Comparison of ENCODE assay signal across 11 cellular contexts in genomic region chr7:112782498-112782897, GRCh38. TPM values are rescaled to one million over a fixed set of nuclear protein-coding genes. Genes with fewer than 3 reads are reported as not detected.
DNase-seq lines count a peak whose midpoint lies in the region; ATAC-seq, FAIRE-seq and TF ChIP-seq lines count a peak whose summit lies in the region.
"Had no signal": no experiment of that assay in that cellular context is flagged by ENCODE, and none has a peak within 500 bp of the region (broad histone marks: within the 10 kb centered on the region; RNA-seq: fewer than 3 reads in every experiment).

No MANE protein-coding gene starts in this region.

- peak overlapping the region in 1 of 6 donors; percentile 5 for H3K27ac Mint-ChIP-seq in immature natural killer cell
- H3K27ac Mint-ChIP-seq: neural progenitor cell had no signal

- no peaks in the 10 kb centered on the region for H3K27me3 Mint-ChIP-seq in immature natural killer cell (ENCODE audit: low read depth in 3 of 3)

- H3K9me3 Mint-ChIP-seq in immature natural killer cell: no peaks in the 10 kb centered on the region
- H3K9me3 Mint-ChIP-seq: neural progenitor cell had no signal

- H3K36me3 ChIP-seq in bronchial epithelial cell (ENCODE audit: control insufficient read depth, insufficient read depth, low read length): peaks cover 1% of the 10 kb centered on the region
- H3K36me3 ChIP-seq: neural progenitor cell had no signal

- no peaks in the 10 kb centered on the region for H3K27me3 ChIP-seq in bronchial epithelial cell (ENCODE audit: control insufficient read depth, insufficient read depth, low read length)
- H3K27me3 ChIP-seq: heart left ventricle, neural progenitor cell had no signal

- FAIRE-seq in bronchial epithelial cell (lab: Jason Lieb, UNC): peak; percentile 97
- FAIRE-seq: G401.6 had no signal

- no peak for TF ChIP-seq CTCF in bronchial epithelial cell (IDR thresholded peaks at IDR 0.05; ENCODE audit: insufficient read depth, low read length, severe bottlenecking)

- H3K4me3 ChIP-seq in bronchial epithelial cell (ENCODE audit: low read depth, low read length): no peak overlapping the region
- H3K4me3 ChIP-seq: heart left ventricle, neural progenitor cell had no signal

- DNase-seq in bronchial epithelial cell (ENCODE audit: low read depth) (peak; percentile 83), GM19240 (ENCODE audit: insufficient read length, low spot score) (no peak), NCI-H1694 (lab: John Stamatoyannopoulos, UW) (no peak), immature natural killer cell (no peak)
- DNase-seq in stimulated activated CD8-positive, alpha-beta memory T cell treated with anti-CD3 and anti-CD28 coated beads, Interleukin-4, amount 100 ng/mL, for 48 hours: no peak
- DNase-seq: heart left ventricle had no signal

- ATAC-seq in GM18508 (IDR thresholded peaks at IDR 0.05; ENCODE audit: insufficient read depth, unreplicated experiment): peak; percentile 91
- peak; percentile 76 for ATAC-seq in GM19468 (IDR thresholded peaks at IDR 0.05; ENCODE audit: extremely low read depth, unreplicated experiment)
- ATAC-seq in HG03095 (IDR thresholded peaks at IDR 0.05; ENCODE audit: unreplicated experiment): peak; percentile 98

- peaks cover 21 to 49% of the 10 kb centered on the region in 2 donors for H3K4me1 Mint-ChIP-seq in immature natural killer cell
- H3K4me1 Mint-ChIP-seq: neural progenitor cell had no signal

- H3K36me3 Mint-ChIP-seq in immature natural killer cell: peaks cover 21 to 37% (median 23%) of the 10 kb centered on the region in 3 donors

- H3K4me3 Mint-ChIP-seq in immature natural killer cell: no peak overlapping the region
- H3K4me3 Mint-ChIP-seq: neural progenitor cell had no signal

RNA-seq across cellular contexts. Expression of gene TMEM168, which starts 7.7 kb away (rescaled TPM):
- 40.3 and 63.9 TPM in 2 replicates for total RNA-seq in bronchial epithelial cell
- polyA plus RNA-seq in immature natural killer cell: 1 to 10 TPM; 2.2 to 5.1 (median 3.0) TPM
